Comparison of ENCODE assay signal across 8 cellular contexts in the genomic region with DNA sequence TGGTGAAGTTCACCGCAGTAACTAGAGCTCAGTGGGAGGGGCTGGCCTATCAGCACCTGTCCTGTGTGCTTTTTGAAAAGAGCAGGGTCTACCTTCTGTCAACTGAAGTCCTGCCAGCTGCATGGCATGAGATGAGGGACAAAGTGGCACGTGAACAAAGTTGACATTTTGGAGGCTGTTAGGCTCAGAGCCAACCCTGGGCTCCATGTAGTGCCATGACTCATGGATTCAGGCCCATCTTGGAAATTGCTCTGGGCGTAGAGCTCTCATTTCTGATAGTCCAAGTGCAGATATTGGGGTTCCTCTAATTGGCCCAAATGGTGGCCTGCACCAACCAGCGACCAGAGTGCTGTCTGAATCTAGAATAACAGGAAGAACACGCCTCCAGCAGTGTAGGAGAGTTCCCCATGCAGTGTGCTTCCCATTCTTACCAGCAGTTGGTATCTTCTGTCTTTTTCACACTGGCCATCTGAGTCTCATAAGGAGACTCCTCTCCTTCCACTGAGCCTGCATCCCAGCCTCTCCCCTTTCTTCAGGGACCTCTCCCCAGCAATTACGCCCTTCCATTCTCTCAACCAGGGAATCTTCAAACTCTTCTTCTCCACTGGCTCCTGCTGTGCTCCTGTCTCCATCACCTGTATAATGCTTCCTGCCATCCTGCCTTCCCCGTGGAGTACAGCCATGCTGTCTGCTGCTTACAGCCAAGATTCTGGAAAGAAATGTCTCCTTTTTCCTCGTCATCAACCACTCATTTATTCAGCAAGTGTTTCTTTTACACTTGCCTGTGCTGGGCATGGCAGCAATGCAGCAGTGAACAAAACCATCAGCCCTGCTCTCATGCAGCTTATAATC. TPM values are rescaled to one million over a fixed set of nuclear protein-coding genes. Genes with fewer than 3 reads are reported as not detected.
DNase-seq lines count a peak whose midpoint lies in the region; ATAC-seq and TF ChIP-seq lines count a peak whose summit lies in the region.

No MANE protein-coding gene starts in this region.

- no peaks in the 10 kb centered on the region for H3K9me3 Mint-ChIP-seq in activated T-helper 17 cell treated with anti-CD3 and anti-CD28 coated beads, Interleukin-2, amount 50 U/mL, for 72 hours

- no peaks in the 10 kb centered on the region for H3K9me2 ChIP-seq in MM.1S (replicated peaks; ENCODE audit: insufficient read depth, low read length)

- H3F3A ChIP-seq in MM.1S (ENCODE audit: insufficient read depth, low read length), result peaks cover 70% of the 10 kb centered on the region

- H3K4me3 Mint-ChIP-seq in activated T-helper 17 cell treated with anti-CD3 and anti-CD28 coated beads, Interleukin-2, amount 50 U/mL, for 72 hours, result peak overlapping the region; percentile 80

- H3K27me3 Mint-ChIP-seq in activated T-helper 17 cell treated with anti-CD3 and anti-CD28 coated beads, Interleukin-2, amount 50 U/mL, for 72 hours, result no peaks in the 10 kb centered on the region

- no peak overlapping the region for H3K9ac ChIP-seq in MM.1S (ENCODE audit: low read length)

- H3K27ac ChIP-seq in MM.1S (ENCODE audit: low read length), result peak overlapping the region; percentile 98; the same call in 1 of the 2 replicates

- no peak for ATAC-seq in activated T-helper 17 cell treated with anti-CD3 and anti-CD28 coated beads, Interleukin-2, amount 50 U/mL, for 72 hours (replicated peaks)
- no peak for ATAC-seq in GM19351 (IDR thresholded peaks at IDR 0.05; ENCODE audit: unreplicated experiment)

- DNase-seq in DMS 273 treated with DMSO at 0.1 percent for 48 hours (lab: John Stamatoyannopoulos, UW), result peak; percentile 21
- DNase-seq in MM.1S, result no peak
- DNase-seq in mesenteric fat pad (ENCODE audit: low spot score), result peak; percentile 82
- DNase-seq in GM13976 (ENCODE audit: low spot score), result no peak
- no peak for DNase-seq in iPS-NIHi7 (ENCODE audit: extremely low spot score)
- no peak for DNase-seq in COLO829 (ENCODE audit: low spot score)

- peaks cover 72% of the 10 kb centered on the region for H3K79me2 ChIP-seq in MM.1S (ENCODE audit: low read length)

- H4K20me1 ChIP-seq in MM.1S (ENCODE audit: insufficient read depth, low read length), result no peaks in the 10 kb centered on the region

- peaks cover 98% of the 10 kb centered on the region for H3K4me1 ChIP-seq in MM.1S (ENCODE audit: low read length)

- H3K4me1 Mint-ChIP-seq in activated T-helper 17 cell treated with anti-CD3 and anti-CD28 coated beads, Interleukin-2, amount 50 U/mL, for 72 hours, result peaks cover 78% of the 10 kb centered on the region

- H2AFZ ChIP-seq in MM.1S (ENCODE audit: low read length), result no peak overlapping the region

- peaks cover 22% of the 10 kb centered on the region for H3K36me3 Mint-ChIP-seq in activated T-helper 17 cell treated with anti-CD3 and anti-CD28 coated beads, Interleukin-2, amount 50 U/mL, for 72 hours (ENCODE audit: low read depth)

- H3K4me3 ChIP-seq in MM.1S (ENCODE audit: low read length), result no peak overlapping the region

- no peaks in the 10 kb centered on the region for H3K9me3 ChIP-seq in MM.1S (replicated peaks; ENCODE audit: insufficient read depth, low read length)

- H3K27me3 ChIP-seq in MM.1S (replicated peaks; ENCODE audit: insufficient read depth, low read length), result no peaks in the 10 kb centered on the region

- peak; percentile 28 for TF ChIP-seq CTCF in MM.1S (IDR thresholded peaks at IDR 0.05; ENCODE audit: low read length)
- TF ChIP-seq CTCF in GM13976 (IDR thresholded peaks at IDR 0.05; ENCODE audit: borderline replicate concordance, control extremely low read depth, extremely low read depth, insufficient read depth, missing control alignments), result no peak

- H3K36me3 ChIP-seq in MM.1S (replicated peaks; ENCODE audit: insufficient read depth, low read length), result no peaks in the 10 kb centered on the region

- peak overlapping the region; percentile 95 for H3K27ac Mint-ChIP-seq in activated T-helper 17 cell treated with anti-CD3 and anti-CD28 coated beads, Interleukin-2, amount 50 U/mL, for 72 hours

- no peak overlapping the region for H3K4me2 ChIP-seq in MM.1S (ENCODE audit: low read depth, low read length)

- in situ Hi-C loops in GM13976 (cut with MboI; ENCODE audit: low sequenced_read_pairs, unreplicated experiment), result no loop called here

RNA-seq across cellular contexts. Expression of a gene that starts 30.4 kb away (rescaled TPM):
- 100 to 1,000 TPM; 125 to 174 TPM for total RNA-seq in activated T-helper 17 cell treated with anti-CD3 and anti-CD28 coated beads, Interleukin-2, amount 50 U/mL, for 72 hours
- 61.1 TPM for total RNA-seq in mesenteric fat pad

Comparison
In these comparisons a context has a peak if more than half of its experiments do, and no peak if none do; other contexts are left out.
1. DNase-seq: peak in DMS 273 treated with DMSO at 0.1 percent for 48 hours (single experiment) and mesenteric fat pad (single experiment); none in MM.1S (single experiment), GM13976 (single experiment), iPS-NIHi7 (single experiment) and COLO829 (single experiment).